1 cellular context compared by ENCODE assay signal in genomic region chr13:48403929-48404328, GRCh38.
TF ChIP-seq lines count a peak whose summit lies in the region.

No MANE protein-coding gene starts in this region.

TF ChIP-seq in GM12878, 131 proteins besides CTCF, POLR2A, EP300 and RAD21 (continued from another document):
- TF ChIP-seq ZBED1 (IDR thresholded peaks at IDR 0.05; ENCODE audit: borderline replicate concordance) (no peak), BHLHE40 (IDR thresholded peaks at IDR 0.05; ENCODE audit: borderline replicate concordance in 1 of 2, low read depth in 2 of 2, low read length in 1 of 2) (no peak), GABPA (IDR thresholded peaks at IDR 0.05; ENCODE audit: low read depth) (no peak), POLR2AphosphoS2 (IDR thresholded peaks at IDR 0.05; ENCODE audit: low read depth, low read length) (no peak), TAF1 (IDR thresholded peaks at IDR 0.05; ENCODE audit: borderline replicate concordance, low read depth, low read length) (no peak)
- TF ChIP-seq, protein P1, sequence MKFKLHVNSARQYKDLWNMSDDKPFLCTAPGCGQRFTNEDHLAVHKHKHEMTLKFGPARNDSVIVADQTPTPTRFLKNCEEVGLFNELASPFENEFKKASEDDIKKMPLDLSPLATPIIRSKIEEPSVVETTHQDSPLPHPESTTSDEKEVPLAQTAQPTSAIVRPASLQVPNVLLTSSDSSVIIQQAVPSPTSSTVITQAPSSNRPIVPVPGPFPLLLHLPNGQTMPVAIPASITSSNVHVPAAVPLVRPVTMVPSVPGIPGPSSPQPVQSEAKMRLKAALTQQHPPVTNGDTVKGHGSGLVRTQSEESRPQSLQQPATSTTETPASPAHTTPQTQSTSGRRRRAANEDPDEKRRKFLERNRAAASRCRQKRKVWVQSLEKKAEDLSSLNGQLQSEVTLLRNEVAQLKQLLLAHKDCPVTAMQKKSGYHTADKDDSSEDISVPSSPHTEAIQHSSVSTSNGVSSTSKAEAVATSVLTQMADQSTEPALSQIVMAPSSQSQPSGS (IDR thresholded peaks at IDR 0.05; ENCODE audit: low read length) = no peak
- TF ChIP-seq, protein P2, sequence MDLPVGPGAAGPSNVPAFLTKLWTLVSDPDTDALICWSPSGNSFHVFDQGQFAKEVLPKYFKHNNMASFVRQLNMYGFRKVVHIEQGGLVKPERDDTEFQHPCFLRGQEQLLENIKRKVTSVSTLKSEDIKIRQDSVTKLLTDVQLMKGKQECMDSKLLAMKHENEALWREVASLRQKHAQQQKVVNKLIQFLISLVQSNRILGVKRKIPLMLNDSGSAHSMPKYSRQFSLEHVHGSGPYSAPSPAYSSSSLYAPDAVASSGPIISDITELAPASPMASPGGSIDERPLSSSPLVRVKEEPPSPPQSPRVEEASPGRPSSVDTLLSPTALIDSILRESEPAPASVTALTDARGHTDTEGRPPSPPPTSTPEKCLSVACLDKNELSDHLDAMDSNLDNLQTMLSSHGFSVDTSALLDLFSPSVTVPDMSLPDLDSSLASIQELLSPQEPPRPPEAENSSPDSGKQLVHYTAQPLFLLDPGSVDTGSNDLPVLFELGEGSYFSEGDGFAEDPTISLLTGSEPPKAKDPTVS (IDR thresholded peaks at IDR 0.05; ENCODE audit: low read depth, low read length) = no peak
